Comparison of ENCODE assay signal across 8 cellular contexts in the genomic region with DNA sequence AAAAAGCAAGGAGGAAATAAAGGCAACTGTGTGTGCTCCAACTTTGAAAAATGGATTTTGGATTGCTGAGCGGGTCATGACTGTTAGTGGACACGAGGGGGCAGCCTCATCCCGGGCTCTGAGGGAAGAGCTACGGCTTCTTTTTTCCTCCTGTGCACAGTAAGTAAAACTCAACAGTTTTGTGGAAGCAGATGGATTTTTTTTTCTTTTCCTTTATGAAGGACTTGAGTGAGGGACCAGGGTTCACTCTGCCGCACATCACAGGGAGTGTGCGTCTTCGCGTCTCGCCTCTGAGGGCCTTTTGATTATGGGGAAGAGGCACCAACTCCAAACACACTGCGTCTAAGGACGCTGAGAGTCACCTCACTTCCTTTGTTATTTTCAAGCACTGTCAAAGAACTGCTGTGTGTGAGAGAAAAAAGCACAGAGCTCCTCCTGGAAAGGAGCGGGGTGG.
A peak's percentile ranks its signal among the peaks of the same experiment; 100 is the strongest.
DNase-seq lines count a peak whose midpoint lies in the region; ATAC-seq and TF ChIP-seq lines count a peak whose summit lies in the region.

No MANE protein-coding gene starts in this region.

- ATAC-seq in HG02981 (IDR thresholded peaks at IDR 0.05; ENCODE audit: unreplicated experiment) (peak; percentile 90), gastroesophageal sphincter (peak; percentile 62)
- peak; percentile 52 for ATAC-seq in activated T-helper 17 cell treated with anti-CD3 and anti-CD28 coated beads, Interleukin-2, amount 50 U/mL, for 72 hours (replicated peaks)

- peaks cover 13% of the 10 kb centered on the region for H3K27me3 Mint-ChIP-seq in activated T-helper 17 cell treated with anti-CD3 and anti-CD28 coated beads, Interleukin-2, amount 50 U/mL, for 72 hours

- TF ChIP-seq CTCF in AG10803 (conservative IDR thresholded peaks at IDR 0.05; ENCODE audit: low read length) (peak; percentile 94), GM13976 (IDR thresholded peaks at IDR 0.05; ENCODE audit: borderline replicate concordance, control extremely low read depth, extremely low read depth, insufficient read depth, missing control alignments) (peak; percentile 64), gastroesophageal sphincter (IDR thresholded peaks at IDR 0.05) (peak; percentile 68 to 90 (median 73))

- no peaks in the 10 kb centered on the region for H3K36me3 ChIP-seq in gastroesophageal sphincter
- no peaks in the 10 kb centered on the region for H3K36me3 ChIP-seq in neuron (ENCODE audit: insufficient read depth, low read length)

- H3K27me3 ChIP-seq in gastroesophageal sphincter (no peaks in the 10 kb centered on the region), neuron (ENCODE audit: insufficient read depth, low read length) (peaks cover 2% of the 10 kb centered on the region)

- in situ Hi-C loops in GM13976 (cut with MboI; ENCODE audit: low sequenced_read_pairs, unreplicated experiment) = no loop called here

- DNase-seq in AG10803 (ENCODE audit: low read depth) = peak; percentile 42
- DNase-seq in GM13976 (ENCODE audit: low spot score) = peak; percentile 71
- DNase-seq in NCI-H82 treated with DMSO at 0.1 percent for 48 hours (lab: John Stamatoyannopoulos, UW; ENCODE audit: unreplicated experiment) = peak; percentile 27
- DNase-seq in central memory CD4-positive, alpha-beta T cell = no peak

- H3K4me1 ChIP-seq in gastroesophageal sphincter (peaks cover 0 to 6% (median 0%) of the 10 kb centered on the region in 3 donors), neuron (ENCODE audit: insufficient read depth, low read length) (peaks cover 2% of the 10 kb centered on the region)

- peaks cover 5% of the 10 kb centered on the region for H3K4me1 Mint-ChIP-seq in activated T-helper 17 cell treated with anti-CD3 and anti-CD28 coated beads, Interleukin-2, amount 50 U/mL, for 72 hours

- H3K27ac ChIP-seq in gastroesophageal sphincter = peak overlapping the region in 2 of 4 donors; percentile 22 to 65

- peak overlapping the region; percentile 45 for H3K4me3 ChIP-seq in AG10803 (ENCODE audit: low read length)
- H3K4me3 ChIP-seq in gastroesophageal sphincter = peak overlapping the region; percentile 19 to 34
- H3K4me3 ChIP-seq in neuron (ENCODE audit: low read length) = peak overlapping the region; percentile 41

- no peak for TF ChIP-seq EP300 in gastroesophageal sphincter (IDR thresholded peaks at IDR 0.05)

- no peak for TF ChIP-seq POLR2A in gastroesophageal sphincter (IDR thresholded peaks at IDR 0.05)

- WGBS in gastroesophageal sphincter (ENCODE audit: low coverage in 1 of 2), 2 donors = 0 to 1% methylated on average over 7 to 12 of the region's 12 CpGs

- peak overlapping the region; percentile 46 for H3K4me3 Mint-ChIP-seq in activated T-helper 17 cell treated with anti-CD3 and anti-CD28 coated beads, Interleukin-2, amount 50 U/mL, for 72 hours

- H3K9me3 ChIP-seq in gastroesophageal sphincter (no peaks in the 10 kb centered on the region), neuron (ENCODE audit: low read length) (no peaks in the 10 kb centered on the region)

- H3K27ac Mint-ChIP-seq in activated T-helper 17 cell treated with anti-CD3 and anti-CD28 coated beads, Interleukin-2, amount 50 U/mL, for 72 hours = no peak overlapping the region

- peak overlapping the region; percentile 64 for H2AFZ ChIP-seq in neuron (ENCODE audit: low read depth, low read length)

- no peaks in the 10 kb centered on the region for H3K9me3 Mint-ChIP-seq in activated T-helper 17 cell treated with anti-CD3 and anti-CD28 coated beads, Interleukin-2, amount 50 U/mL, for 72 hours

- no peaks in the 10 kb centered on the region for H3K36me3 Mint-ChIP-seq in activated T-helper 17 cell treated with anti-CD3 and anti-CD28 coated beads, Interleukin-2, amount 50 U/mL, for 72 hours (ENCODE audit: low read depth)
